Comparison of ENCODE assay signal across 17 cellular contexts in the genomic region with DNA sequence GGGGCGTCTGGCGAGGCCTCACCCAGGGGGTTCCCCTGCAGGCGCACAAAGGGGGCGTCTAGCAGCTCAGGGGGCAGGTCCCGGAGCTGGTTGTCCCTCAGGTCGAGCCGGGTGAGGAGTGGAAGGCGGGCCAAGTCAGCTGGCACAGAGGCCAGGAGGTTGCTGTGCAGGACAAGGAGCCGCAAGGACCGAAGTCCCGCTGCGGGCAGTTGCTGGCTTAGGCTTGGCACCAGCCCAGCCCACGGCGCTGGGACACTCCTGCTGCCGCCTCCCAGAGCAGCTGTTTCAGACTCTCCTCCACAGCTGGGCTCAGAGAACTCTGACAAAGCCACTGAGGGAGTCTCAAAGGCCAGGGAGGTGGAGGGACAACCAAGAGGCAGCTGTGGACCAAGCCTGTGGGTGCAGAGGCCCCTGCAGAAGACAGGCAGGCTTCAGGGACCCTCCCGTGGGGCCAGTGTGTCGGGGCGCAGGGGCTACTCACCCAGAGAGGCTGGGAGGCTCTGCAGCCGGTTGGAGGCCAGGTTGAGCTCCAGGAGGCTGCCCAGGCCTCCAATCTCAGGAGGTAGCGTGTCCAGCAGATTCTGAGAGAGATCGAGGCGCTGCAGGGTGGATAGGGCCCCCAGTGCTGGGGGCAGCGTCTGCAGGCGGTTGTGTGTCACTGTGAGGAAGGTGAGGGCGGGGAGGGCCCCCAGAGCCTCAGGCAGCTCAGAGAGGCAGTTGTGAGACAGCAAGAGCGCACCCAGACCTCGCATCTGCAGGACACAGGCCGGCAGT. TPM values are rescaled to one million over a fixed set of nuclear protein-coding genes. Genes with fewer than 3 reads are reported as not detected.
DNase-seq lines count a peak whose midpoint lies in the region; ATAC-seq and TF ChIP-seq lines count a peak whose summit lies in the region.
"Had no signal": no experiment of that assay in that cellular context is flagged by ENCODE, and none has a peak within 500 bp of the region (broad histone marks: within the 10 kb centered on the region; RNA-seq: fewer than 3 reads in every experiment).

No MANE protein-coding gene starts in this region.

- peak overlapping the region; percentile 45 for H3K4me3 Mint-ChIP-seq in activated CD4-positive, alpha-beta T cell treated with anti-CD3 and anti-CD28 coated beads, Interleukin-2, amount 10 ng/mL, durations not matched to agents 24 days and 14 days
- peak overlapping the region; percentile 42 for H3K4me3 Mint-ChIP-seq in mesothelial cell of epicardium
- no peak overlapping the region for H3K4me3 Mint-ChIP-seq in activated T-helper 17 cell treated with anti-CD3 and anti-CD28 coated beads, Interleukin-2, amount 50 U/mL, for 72 hours
- H3K4me3 Mint-ChIP-seq: activated B cell treated with CpG ODN at 0.5 μM for 24 hours had no signal

- H3K36me3 Mint-ChIP-seq in activated CD4-positive, alpha-beta T cell treated with anti-CD3 and anti-CD28 coated beads, Interleukin-2, amount 10 ng/mL, durations not matched to agents 24 days and 14 days (ENCODE audit: low read depth) = peaks cover 10% of the 10 kb centered on the region
- no peaks in the 10 kb centered on the region for H3K36me3 Mint-ChIP-seq in mesothelial cell of epicardium
- no peaks in the 10 kb centered on the region for H3K36me3 Mint-ChIP-seq in activated T-helper 17 cell treated with anti-CD3 and anti-CD28 coated beads, Interleukin-2, amount 50 U/mL, for 72 hours (ENCODE audit: low read depth)

- peak overlapping the region; percentile 97 for H3K27ac ChIP-seq in RWPE1
- H3K27ac ChIP-seq: lower lobe of right lung, ovary, transverse colon had no signal

- POLR2A ChIA-PET in RWPE1 (lab: Yijun Ruan, JAX; ENCODE audit: low non-redundant PET) = no interaction called here

- no peaks in the 10 kb centered on the region for H3K27me3 Mint-ChIP-seq in activated CD4-positive, alpha-beta T cell treated with anti-CD3 and anti-CD28 coated beads, Interleukin-2, amount 10 ng/mL, durations not matched to agents 24 days and 14 days
- H3K27me3 Mint-ChIP-seq in mesothelial cell of epicardium (ENCODE audit: low read depth) = no peaks in the 10 kb centered on the region
- H3K27me3 Mint-ChIP-seq in activated T-helper 17 cell treated with anti-CD3 and anti-CD28 coated beads, Interleukin-2, amount 50 U/mL, for 72 hours = no peaks in the 10 kb centered on the region
- H3K27me3 Mint-ChIP-seq: activated B cell treated with CpG ODN at 0.5 μM for 24 hours had no signal

- CTCF ChIA-PET in RWPE1 (lab: Yijun Ruan, JAX) = interaction anchor here (0.7 kb wide), 1 partner anchor 57 kb away, joined by 3 read pairs; no protein-coding TSS in a partner anchor

- no peak for TF ChIP-seq CTCF in RWPE1 (conservative IDR thresholded peaks at IDR 0.05; ENCODE audit: low read depth)
- no peak for TF ChIP-seq CTCF in mesothelial cell of epicardium (IDR thresholded peaks at IDR 0.05; ENCODE audit: unreplicated experiment)

- H3K4me1 Mint-ChIP-seq in activated CD4-positive, alpha-beta T cell treated with anti-CD3 and anti-CD28 coated beads, Interleukin-2, amount 10 ng/mL, durations not matched to agents 24 days and 14 days = peaks cover 4% of the 10 kb centered on the region
- H3K4me1 Mint-ChIP-seq in mesothelial cell of epicardium = peaks cover 12% of the 10 kb centered on the region
- no peaks in the 10 kb centered on the region for H3K4me1 Mint-ChIP-seq in activated T-helper 17 cell treated with anti-CD3 and anti-CD28 coated beads, Interleukin-2, amount 50 U/mL, for 72 hours

- intact Hi-C loops in activated CD4-positive, alpha-beta T cell treated with anti-CD3 and anti-CD28 coated beads, Interleukin-2, amount 10 ng/mL, durations not matched to agents 24 days and 14 days (cut with micrococcal nuclease) = no loop called here

- no peak overlapping the region for H3K27ac Mint-ChIP-seq in activated CD4-positive, alpha-beta T cell treated with anti-CD3 and anti-CD28 coated beads, Interleukin-2, amount 10 ng/mL, durations not matched to agents 24 days and 14 days
- no peak overlapping the region for H3K27ac Mint-ChIP-seq in mesothelial cell of epicardium
- no peak overlapping the region for H3K27ac Mint-ChIP-seq in activated T-helper 17 cell treated with anti-CD3 and anti-CD28 coated beads, Interleukin-2, amount 50 U/mL, for 72 hours
- H3K27ac Mint-ChIP-seq: activated B cell treated with CpG ODN at 0.5 μM for 24 hours had no signal

- no peak for DNase-seq in activated CD4-positive, alpha-beta T cell treated with anti-CD3 and anti-CD28 coated beads, Interleukin-2, amount 10 ng/mL, durations not matched to agents 24 days and 14 days
- no peak for DNase-seq in activated CD4-positive, alpha-beta T cell treated with anti-CD3 and anti-CD28 coated beads for 4 hours
- DNase-seq in RWPE1 (ENCODE audit: low spot score) = no peak
- no peak for DNase-seq in mesothelial cell of epicardium (ENCODE audit: low spot score in 2 of 2, unreplicated experiment in 2 of 2)
- no peak for DNase-seq in KG1 (lab: John Stamatoyannopoulos, UW)
- DNase-seq: activated B cell treated with CpG ODN at 0.5 μM for 24 hours, activated gamma-delta T cell, DMS79 treated with DMSO at 0.1 percent for 48 hours, H7, lower lobe of right lung, NCI-H146, NCI-H748 treated with DMSO at 0.1 percent for 48 hours, ovary, SHP77 treated with DMSO at 0.1 percent for 48 hours, transverse colon had no signal

- ATAC-seq in activated T-helper 17 cell treated with anti-CD3 and anti-CD28 coated beads, Interleukin-2, amount 50 U/mL, for 72 hours (replicated peaks) = no peak
- ATAC-seq: lower lobe of right lung had no signal

- no peaks in the 10 kb centered on the region for H3K9me3 Mint-ChIP-seq in activated CD4-positive, alpha-beta T cell treated with anti-CD3 and anti-CD28 coated beads, Interleukin-2, amount 10 ng/mL, durations not matched to agents 24 days and 14 days
- no peaks in the 10 kb centered on the region for H3K9me3 Mint-ChIP-seq in mesothelial cell of epicardium
- no peaks in the 10 kb centered on the region for H3K9me3 Mint-ChIP-seq in activated T-helper 17 cell treated with anti-CD3 and anti-CD28 coated beads, Interleukin-2, amount 50 U/mL, for 72 hours
- H3K9me3 Mint-ChIP-seq: activated B cell treated with CpG ODN at 0.5 μM for 24 hours had no signal

RNA-seq across cellular contexts. Expression of a gene that starts 2.2 kb away (rescaled TPM):
- total RNA-seq in activated CD4-positive, alpha-beta T cell treated with anti-CD3 and anti-CD28 coated beads, Interleukin-2, amount 10 ng/mL, durations not matched to agents 24 days and 14 days = 28.9 and 29.6 TPM in 2 replicates
- 40.1 to 43.7 TPM (median 43.1 TPM) in 3 replicates for total RNA-seq in mesothelial cell of epicardium
- 10 to 100 TPM; 35.8 to 43.8 TPM for total RNA-seq in activated T-helper 17 cell treated with anti-CD3 and anti-CD28 coated beads, Interleukin-2, amount 50 U/mL, for 72 hours

RNA-seq across cellular contexts. Expression of a gene that starts 4.8 kb away (rescaled TPM):
- 84.9 and 90.3 TPM in 2 replicates for total RNA-seq in activated CD4-positive, alpha-beta T cell treated with anti-CD3 and anti-CD28 coated beads, Interleukin-2, amount 10 ng/mL, durations not matched to agents 24 days and 14 days
- total RNA-seq in mesothelial cell of epicardium = 34.3 to 37.2 TPM (median 35.7 TPM) in 3 replicates
- 10 to 100 TPM; 27.9 to 62.2 TPM for total RNA-seq in activated T-helper 17 cell treated with anti-CD3 and anti-CD28 coated beads, Interleukin-2, amount 50 U/mL, for 72 hours

RNA-seq across cellular contexts. Expression of a gene that starts 6.9 kb away (rescaled TPM):
- total RNA-seq in activated CD4-positive, alpha-beta T cell treated with anti-CD3 and anti-CD28 coated beads, Interleukin-2, amount 10 ng/mL, durations not matched to agents 24 days and 14 days = 2,367 and 2,377 TPM in 2 replicates
- total RNA-seq in mesothelial cell of epicardium = 1,651 to 1,738 TPM (median 1,657 TPM) in 3 replicates
- total RNA-seq in activated T-helper 17 cell treated with anti-CD3 and anti-CD28 coated beads, Interleukin-2, amount 50 U/mL, for 72 hours = 1,000 to 10,000 TPM; 2,744 to 3,086 TPM

RNA-seq across cellular contexts. Expression of a gene that starts 13.0 kb away (rescaled TPM):
- 3.8 and 4.2 TPM in 2 replicates for total RNA-seq in activated CD4-positive, alpha-beta T cell treated with anti-CD3 and anti-CD28 coated beads, Interleukin-2, amount 10 ng/mL, durations not matched to agents 24 days and 14 days
- not detected in 3 replicates for total RNA-seq in mesothelial cell of epicardium
- total RNA-seq in activated T-helper 17 cell treated with anti-CD3 and anti-CD28 coated beads, Interleukin-2, amount 50 U/mL, for 72 hours = 1 to 10 TPM; 1.2 to 3.9 TPM
- total RNA-seq: epithelial cell of proximal tubule, lower lobe of right lung had no signal

RNA-seq across cellular contexts. Expression of a gene that starts 15.8 kb away (rescaled TPM):
- 55.0 and 56.4 TPM in 2 replicates for total RNA-seq in activated CD4-positive, alpha-beta T cell treated with anti-CD3 and anti-CD28 coated beads, Interleukin-2, amount 10 ng/mL, durations not matched to agents 24 days and 14 days
- total RNA-seq in mesothelial cell of epicardium = 41.3 to 50.9 TPM (median 50.0 TPM) in 3 replicates
- total RNA-seq in activated T-helper 17 cell treated with anti-CD3 and anti-CD28 coated beads, Interleukin-2, amount 50 U/mL, for 72 hours = 10 to 100 TPM; 36.8 to 39.3 TPM
